Comparison of ENCODE assay signal across 1 cellular context in the genomic region with DNA sequence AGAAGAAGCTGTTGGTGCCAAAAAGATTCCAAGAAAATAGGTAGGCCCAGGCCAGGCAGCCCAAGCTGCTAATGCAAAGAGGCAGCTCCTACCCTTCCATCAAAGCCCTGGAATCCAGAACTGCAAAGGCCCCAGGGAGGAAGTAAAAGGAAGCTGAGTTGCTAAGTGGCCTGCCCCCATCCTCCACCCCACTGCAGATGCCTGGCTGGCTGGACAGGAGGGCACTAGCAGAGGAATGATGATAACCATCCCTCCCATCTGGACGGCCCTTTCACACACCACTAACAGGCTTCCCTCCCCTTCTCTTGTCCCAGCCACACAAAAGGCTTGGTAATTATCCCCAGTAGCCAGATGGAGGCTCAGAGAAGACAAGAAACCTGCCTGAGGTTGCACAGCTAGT.
TF ChIP-seq lines count a peak whose summit lies in the region.

No MANE protein-coding gene starts in this region.

TF ChIP-seq in SK-N-SH, 30 proteins besides CTCF, POLR2A, EP300 and RAD21 (continued from another document):
- TF ChIP-seq, protein P1, sequence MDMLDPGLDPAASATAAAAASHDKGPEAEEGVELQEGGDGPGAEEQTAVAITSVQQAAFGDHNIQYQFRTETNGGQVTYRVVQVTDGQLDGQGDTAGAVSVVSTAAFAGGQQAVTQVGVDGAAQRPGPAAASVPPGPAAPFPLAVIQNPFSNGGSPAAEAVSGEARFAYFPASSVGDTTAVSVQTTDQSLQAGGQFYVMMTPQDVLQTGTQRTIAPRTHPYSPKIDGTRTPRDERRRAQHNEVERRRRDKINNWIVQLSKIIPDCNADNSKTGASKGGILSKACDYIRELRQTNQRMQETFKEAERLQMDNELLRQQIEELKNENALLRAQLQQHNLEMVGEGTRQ (IDR thresholded peaks at IDR 0.05; ENCODE audit: borderline replicate concordance, low read depth, low read length): no peak
- no peak for TF ChIP-seq RFX5 (IDR thresholded peaks at IDR 0.05; ENCODE audit: low read length)
- TF ChIP-seq, protein P2, sequence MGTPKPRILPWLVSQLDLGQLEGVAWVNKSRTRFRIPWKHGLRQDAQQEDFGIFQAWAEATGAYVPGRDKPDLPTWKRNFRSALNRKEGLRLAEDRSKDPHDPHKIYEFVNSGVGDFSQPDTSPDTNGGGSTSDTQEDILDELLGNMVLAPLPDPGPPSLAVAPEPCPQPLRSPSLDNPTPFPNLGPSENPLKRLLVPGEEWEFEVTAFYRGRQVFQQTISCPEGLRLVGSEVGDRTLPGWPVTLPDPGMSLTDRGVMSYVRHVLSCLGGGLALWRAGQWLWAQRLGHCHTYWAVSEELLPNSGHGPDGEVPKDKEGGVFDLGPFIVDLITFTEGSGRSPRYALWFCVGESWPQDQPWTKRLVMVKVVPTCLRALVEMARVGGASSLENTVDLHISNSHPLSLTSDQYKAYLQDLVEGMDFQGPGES (IDR thresholded peaks at IDR 0.05; ENCODE audit: low read depth, low read length): no peak
- TF ChIP-seq RCOR1 (IDR thresholded peaks at IDR 0.05; ENCODE audit: low read length): peak; percentile 66; the same call in 1 of the 2 replicates
- TF ChIP-seq TAF1 (IDR thresholded peaks at IDR 0.05; ENCODE audit: borderline replicate concordance, low read depth, low read length): no peak
- peak; percentile 57 for TF ChIP-seq CHD2 (IDR thresholded peaks at IDR 0.05; ENCODE audit: low read length, partially characterized antibody)
- no peak for TF ChIP-seq MEF2A (IDR thresholded peaks at IDR 0.05; ENCODE audit: borderline replicate concordance, low read depth)
- peak; percentile 21; the same call in 1 of the 2 replicates for TF ChIP-seq GATA2 (CRISPR knock-in tag; IDR thresholded peaks at IDR 0.05)
